In the genomic region with DNA sequence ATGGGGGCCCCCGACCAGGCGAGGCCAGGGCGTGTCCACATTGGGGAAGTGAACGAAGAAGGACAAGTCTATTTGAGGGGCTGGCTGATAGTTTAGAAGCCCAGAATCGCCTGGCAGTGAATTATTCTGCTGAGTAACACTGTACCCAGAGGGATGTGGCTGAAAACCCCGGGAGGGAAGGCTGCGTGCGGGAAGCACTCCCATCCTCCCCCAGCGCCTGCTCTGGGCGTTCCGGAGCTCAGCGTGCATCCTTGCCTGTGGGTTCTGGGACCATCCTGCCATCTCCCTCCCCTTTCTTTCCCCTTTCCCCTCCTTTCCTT, we compare ENCODE assay signal across 16 cellular contexts.
A peak's percentile ranks its signal among the peaks of the same experiment; 100 is the strongest.
DNase-seq lines count a peak whose midpoint lies in the region; ATAC-seq and TF ChIP-seq lines count a peak whose summit lies in the region.
"Had no signal": no experiment of that assay in that cellular context is flagged by ENCODE, and none has a peak within 500 bp of the region (broad histone marks: within the 10 kb centered on the region; RNA-seq: fewer than 3 reads in every experiment).

No MANE protein-coding gene starts in this region.

- 73% methylated on average over 12 of the region's 12 CpGs for WGBS in prostate gland

- H3K4me1 Mint-ChIP-seq in Calu3 (ENCODE audit: low read depth, unreplicated experiment) = peaks cover 14% of the 10 kb centered on the region
- H3K4me1 Mint-ChIP-seq: central memory CD8-positive, alpha-beta T cell had no signal

- intact Hi-C loops in Right ventricle myocardium superior (cut with DNase I) = no loop called here
- intact Hi-C loops in cardiac septum (cut with DNase I) = no loop called here
- intact Hi-C loops in prostate gland (cut with DNase I) = loop anchor here (5.0 kb wide), 1 partner anchor 35 kb away; no protein-coding TSS in a partner anchor
- intact Hi-C loops in Calu3 (cut with micrococcal nuclease; ENCODE audit: unreplicated experiment) = no loop called here

- H3K9me3 Mint-ChIP-seq in Calu3 (ENCODE audit: low read depth, unreplicated experiment) = no peaks in the 10 kb centered on the region
- H3K9me3 Mint-ChIP-seq: activated T-cell treated with anti-CD3 and anti-CD28 coated beads, Interleukin-2, amount 50 U/mL, for 72 hours; central memory CD8-positive, alpha-beta T cell had no signal

- H3K4me1 ChIP-seq in prostate gland (replicated peaks) = peaks cover 6% of the 10 kb centered on the region

- H3K4me3 ChIP-seq in fibroblast of the aortic adventitia (ENCODE audit: low read depth, low read length) = no peak overlapping the region
- H3K4me3 ChIP-seq in prostate gland = no peak overlapping the region

- no peaks in the 10 kb centered on the region for H3K27me3 ChIP-seq in prostate gland (replicated peaks; ENCODE audit: insufficient read depth)

- TF ChIP-seq POLR2A in prostate gland (IDR thresholded peaks at IDR 0.05) = no peak

- TF ChIP-seq CTCF in fibroblast of the aortic adventitia (IDR thresholded peaks at IDR 0.05; ENCODE audit: insufficient read depth, low read length) (no peak), prostate gland (IDR thresholded peaks at IDR 0.05) (no peak), Calu3 (IDR thresholded peaks at IDR 0.05; ENCODE audit: unreplicated experiment) (no peak)

- DNase-seq in Right ventricle myocardium superior (no peak), cardiac septum (ENCODE audit: low spot score) (no peak), fibroblast of the aortic adventitia (ENCODE audit: low read depth) (peak; percentile 63), prostate gland (ENCODE audit: low spot score) (no peak), Calu3 (no peak)
- no peak for DNase-seq in activated T-cell treated with anti-CD3 and anti-CD28 coated beads, Interleukin-2, amount 50 U/mL, for 1 hour
- DNase-seq in activated T-cell treated with anti-CD3 and anti-CD28 coated beads, Interleukin-2, amount 50 U/mL, for 48 hours = no peak
- DNase-seq: activated T-cell treated with anti-CD3 and anti-CD28 coated beads, Interleukin-2, amount 50 U/mL, for 72 hours; foreskin melanocyte; HCEC 1CT; NCI-H146; stimulated activated CD4-positive, alpha-beta T cell treated with anti-CD3 and anti-CD28 coated beads, Interleukin-4, amount 100 ng/mL, for 4 hours had no signal

- H3K27ac ChIP-seq in prostate gland = peak overlapping the region; percentile 28 to 70

- peak; percentile 17 for ATAC-seq in Right ventricle myocardium superior (ENCODE audit: poor library complexity)
- ATAC-seq in HG02678 (IDR thresholded peaks at IDR 0.05; ENCODE audit: unreplicated experiment) = no peak
- ATAC-seq: activated CD4-positive, CD25-positive, alpha-beta regulatory T cell treated with anti-CD3 and anti-CD28 coated beads, Interleukin-2, amount 50 U/mL, for 24 hours; activated T-cell treated with anti-CD3 and anti-CD28 coated beads, Interleukin-2, amount 50 U/mL, for 72 hours had no signal

- H3K9me3 ChIP-seq in prostate gland = no peaks in the 10 kb centered on the region

- CTCF ChIA-PET in Calu3 (lab: Charles Lee) = no interaction called here

- H3K4me3 Mint-ChIP-seq in Calu3 (ENCODE audit: low read depth, unreplicated experiment) = no peak overlapping the region
- H3K4me3 Mint-ChIP-seq: activated T-cell treated with anti-CD3 and anti-CD28 coated beads, Interleukin-2, amount 50 U/mL, for 72 hours; central memory CD8-positive, alpha-beta T cell; IgD-negative memory B cell had no signal

- H3K36me3 Mint-ChIP-seq in Calu3 (ENCODE audit: insufficient read depth, unreplicated experiment) = no peaks in the 10 kb centered on the region

- peaks cover 20% of the 10 kb centered on the region for H3K27me3 Mint-ChIP-seq in Calu3 (ENCODE audit: unreplicated experiment)
- H3K27me3 Mint-ChIP-seq: IgD-negative memory B cell had no signal

- H3K27ac Mint-ChIP-seq in Calu3 (ENCODE audit: unreplicated experiment) = no peak overlapping the region
- H3K27ac Mint-ChIP-seq: activated T-cell treated with anti-CD3 and anti-CD28 coated beads, Interleukin-2, amount 50 U/mL, for 72 hours; IgD-negative memory B cell had no signal

- H3K36me3 ChIP-seq in prostate gland = no peaks in the 10 kb centered on the region

- no TSS peak for BruUV-seq in Calu3 (replicated peaks; lab: Mats Ljungman, UMichigan)
